1 cellular context compared by ENCODE assay signal in genomic region chr14:77032854-77033621, GRCh38.
TF ChIP-seq lines count a peak whose summit lies in the region.

No MANE protein-coding gene starts in this region.

TF ChIP-seq in HepG2, 621 proteins besides CTCF, POLR2A, EP300 and RAD21 (continued from another document and continues in another):
- TF ChIP-seq YEATS2 (CRISPR knock-in tag; IDR thresholded peaks at IDR 0.05; ENCODE audit: borderline replicate concordance), result no peak
- TF ChIP-seq ZBTB34 (CRISPR knock-in tag; IDR thresholded peaks at IDR 0.05), result peak; percentile 17; the same call in 1 of the 2 replicates
- TF ChIP-seq ZSCAN25 (CRISPR knock-in tag; IDR thresholded peaks at IDR 0.05), result no peak
- TF ChIP-seq ETV6 (CRISPR knock-in tag; conservative IDR thresholded peaks at IDR 0.05), result no peak
- no peak for TF ChIP-seq ZNF570 (CRISPR knock-in tag; IDR thresholded peaks at IDR 0.05; ENCODE audit: borderline replicate concordance)
- TF ChIP-seq SMC3 (IDR thresholded peaks at IDR 0.05; ENCODE audit: low read length), result no peak; the same call in 1 of the 2 replicates
- TF ChIP-seq GABPB1 (CRISPR knock-in tag; IDR thresholded peaks at IDR 0.05), result 0 out of 2 replicates have a peak, but pooled peaks have one; percentile 25
- no peak for TF ChIP-seq SNAPC2 (CRISPR knock-in tag; IDR thresholded peaks at IDR 0.05)
- no peak for TF ChIP-seq ZNF318 (CRISPR knock-in tag; IDR thresholded peaks at IDR 0.05)
- TF ChIP-seq ATRX (CRISPR knock-in tag; IDR thresholded peaks at IDR 0.05; ENCODE audit: borderline replicate concordance), result no peak
- TF ChIP-seq NONO (IDR thresholded peaks at IDR 0.05), result no peak
- no peak for TF ChIP-seq NONO (CRISPR knock-in tag; conservative IDR thresholded peaks at IDR 0.05)
- no peak for TF ChIP-seq CC2D1A (CRISPR knock-in tag; IDR thresholded peaks at IDR 0.05)
- no peak for TF ChIP-seq ZNF276 (CRISPR knock-in tag; IDR thresholded peaks at IDR 0.05; ENCODE audit: low read depth)
- TF ChIP-seq ZNF749 (CRISPR knock-in tag; IDR thresholded peaks at IDR 0.05; ENCODE audit: borderline replicate concordance), result no peak
- TF ChIP-seq ZNF496 (CRISPR knock-in tag; IDR thresholded peaks at IDR 0.05; ENCODE audit: insufficient replicate concordance), result no peak
- TF ChIP-seq GPBP1L1 (CRISPR knock-in tag; IDR thresholded peaks at IDR 0.05), result no peak
- TF ChIP-seq ZNF407 (CRISPR knock-in tag; IDR thresholded peaks at IDR 0.05; ENCODE audit: not compliant biosample characterization), result no peak
- TF ChIP-seq ZNF564 (CRISPR knock-in tag; IDR thresholded peaks at IDR 0.05), result no peak
- TF ChIP-seq ATF5 (CRISPR knock-in tag; IDR thresholded peaks at IDR 0.05; ENCODE audit: low read depth), result no peak
- no peak for TF ChIP-seq NFATC3 (CRISPR knock-in tag; IDR thresholded peaks at IDR 0.05)
- TF ChIP-seq ZNF550 (CRISPR knock-in tag; IDR thresholded peaks at IDR 0.05; ENCODE audit: borderline replicate concordance), result no peak
- TF ChIP-seq ZNF790 (CRISPR knock-in tag; IDR thresholded peaks at IDR 0.05; ENCODE audit: borderline replicate concordance), result peak; percentile 49; the same call in 1 of the 2 replicates
- TF ChIP-seq IRX3 (CRISPR knock-in tag; IDR thresholded peaks at IDR 0.05; ENCODE audit: borderline replicate concordance, low read depth), result 0 out of 2 replicates have a peak, but pooled peaks have one; percentile 1
- no peak for TF ChIP-seq FOSL2 (CRISPR knock-in tag; IDR thresholded peaks at IDR 0.05)
- TF ChIP-seq ELF3 (CRISPR knock-in tag; IDR thresholded peaks at IDR 0.05), result peak; percentile 82
- no peak; the same call in 1 of the 2 replicates for TF ChIP-seq ZNF768 (CRISPR knock-in tag; IDR thresholded peaks at IDR 0.05)
- TF ChIP-seq CREM (IDR thresholded peaks at IDR 0.05), result peak; percentile 53; the same call in 1 of the 2 replicates
- no peak for TF ChIP-seq CREM (CRISPR knock-in tag; IDR thresholded peaks at IDR 0.05)
- TF ChIP-seq ZNF431 (CRISPR knock-in tag; IDR thresholded peaks at IDR 0.05; ENCODE audit: borderline replicate concordance, low read depth), result no peak
- TF ChIP-seq ZNF557 (CRISPR knock-in tag; IDR thresholded peaks at IDR 0.05), result no peak
- TF ChIP-seq AGO2 (optimal IDR thresholded peaks at IDR 0.05; ENCODE audit: low read depth, low read length), result peak; percentile 80
- no peak for TF ChIP-seq ZNF589 (CRISPR knock-in tag; conservative IDR thresholded peaks at IDR 0.05)
- TF ChIP-seq RBM39 (IDR thresholded peaks at IDR 0.05; ENCODE audit: low read depth, low read length, poor library complexity, severe bottlenecking), result no peak
- TF ChIP-seq MLLT10 (CRISPR knock-in tag; IDR thresholded peaks at IDR 0.05), result no peak
- no peak for TF ChIP-seq FLYWCH1 (CRISPR knock-in tag; IDR thresholded peaks at IDR 0.05)
- no peak for TF ChIP-seq ZNF124 (CRISPR knock-in tag; IDR thresholded peaks at IDR 0.05)
